Comparison of ENCODE assay signal across 1 cellular context in the genomic region with DNA sequence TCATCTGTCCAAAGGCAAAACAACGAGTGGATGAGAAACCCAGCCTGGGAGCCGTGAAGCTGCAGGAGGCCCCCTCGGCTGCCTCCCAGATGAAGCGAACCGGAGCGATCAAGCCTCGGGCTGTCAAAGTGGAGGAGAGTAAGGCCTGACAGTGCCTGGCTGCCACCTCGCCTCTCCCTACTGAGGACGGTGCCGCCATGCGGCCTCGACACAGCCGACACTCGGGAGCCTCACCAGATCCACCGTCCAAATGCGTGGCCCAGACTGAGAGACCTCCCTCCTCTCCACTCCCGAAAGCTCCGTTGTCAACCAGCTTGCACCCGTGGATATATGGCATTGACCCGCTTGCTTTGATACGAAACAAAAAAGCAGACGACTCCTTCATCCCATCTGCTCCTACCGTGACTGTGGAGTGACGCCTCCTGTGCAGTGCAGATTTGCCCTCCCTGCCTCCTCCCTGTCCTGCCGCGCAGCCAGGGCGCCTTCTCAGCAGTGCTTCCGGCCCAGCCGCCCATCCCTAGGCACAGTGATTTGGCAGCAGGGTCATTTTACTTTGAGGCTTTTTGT.
TF ChIP-seq lines count a peak whose summit lies in the region.

No MANE protein-coding gene starts in this region.

TF ChIP-seq in GM23338, 12 proteins besides CTCF, POLR2A, EP300 and RAD21 (continued from another document):
- TF ChIP-seq, protein P1, sequence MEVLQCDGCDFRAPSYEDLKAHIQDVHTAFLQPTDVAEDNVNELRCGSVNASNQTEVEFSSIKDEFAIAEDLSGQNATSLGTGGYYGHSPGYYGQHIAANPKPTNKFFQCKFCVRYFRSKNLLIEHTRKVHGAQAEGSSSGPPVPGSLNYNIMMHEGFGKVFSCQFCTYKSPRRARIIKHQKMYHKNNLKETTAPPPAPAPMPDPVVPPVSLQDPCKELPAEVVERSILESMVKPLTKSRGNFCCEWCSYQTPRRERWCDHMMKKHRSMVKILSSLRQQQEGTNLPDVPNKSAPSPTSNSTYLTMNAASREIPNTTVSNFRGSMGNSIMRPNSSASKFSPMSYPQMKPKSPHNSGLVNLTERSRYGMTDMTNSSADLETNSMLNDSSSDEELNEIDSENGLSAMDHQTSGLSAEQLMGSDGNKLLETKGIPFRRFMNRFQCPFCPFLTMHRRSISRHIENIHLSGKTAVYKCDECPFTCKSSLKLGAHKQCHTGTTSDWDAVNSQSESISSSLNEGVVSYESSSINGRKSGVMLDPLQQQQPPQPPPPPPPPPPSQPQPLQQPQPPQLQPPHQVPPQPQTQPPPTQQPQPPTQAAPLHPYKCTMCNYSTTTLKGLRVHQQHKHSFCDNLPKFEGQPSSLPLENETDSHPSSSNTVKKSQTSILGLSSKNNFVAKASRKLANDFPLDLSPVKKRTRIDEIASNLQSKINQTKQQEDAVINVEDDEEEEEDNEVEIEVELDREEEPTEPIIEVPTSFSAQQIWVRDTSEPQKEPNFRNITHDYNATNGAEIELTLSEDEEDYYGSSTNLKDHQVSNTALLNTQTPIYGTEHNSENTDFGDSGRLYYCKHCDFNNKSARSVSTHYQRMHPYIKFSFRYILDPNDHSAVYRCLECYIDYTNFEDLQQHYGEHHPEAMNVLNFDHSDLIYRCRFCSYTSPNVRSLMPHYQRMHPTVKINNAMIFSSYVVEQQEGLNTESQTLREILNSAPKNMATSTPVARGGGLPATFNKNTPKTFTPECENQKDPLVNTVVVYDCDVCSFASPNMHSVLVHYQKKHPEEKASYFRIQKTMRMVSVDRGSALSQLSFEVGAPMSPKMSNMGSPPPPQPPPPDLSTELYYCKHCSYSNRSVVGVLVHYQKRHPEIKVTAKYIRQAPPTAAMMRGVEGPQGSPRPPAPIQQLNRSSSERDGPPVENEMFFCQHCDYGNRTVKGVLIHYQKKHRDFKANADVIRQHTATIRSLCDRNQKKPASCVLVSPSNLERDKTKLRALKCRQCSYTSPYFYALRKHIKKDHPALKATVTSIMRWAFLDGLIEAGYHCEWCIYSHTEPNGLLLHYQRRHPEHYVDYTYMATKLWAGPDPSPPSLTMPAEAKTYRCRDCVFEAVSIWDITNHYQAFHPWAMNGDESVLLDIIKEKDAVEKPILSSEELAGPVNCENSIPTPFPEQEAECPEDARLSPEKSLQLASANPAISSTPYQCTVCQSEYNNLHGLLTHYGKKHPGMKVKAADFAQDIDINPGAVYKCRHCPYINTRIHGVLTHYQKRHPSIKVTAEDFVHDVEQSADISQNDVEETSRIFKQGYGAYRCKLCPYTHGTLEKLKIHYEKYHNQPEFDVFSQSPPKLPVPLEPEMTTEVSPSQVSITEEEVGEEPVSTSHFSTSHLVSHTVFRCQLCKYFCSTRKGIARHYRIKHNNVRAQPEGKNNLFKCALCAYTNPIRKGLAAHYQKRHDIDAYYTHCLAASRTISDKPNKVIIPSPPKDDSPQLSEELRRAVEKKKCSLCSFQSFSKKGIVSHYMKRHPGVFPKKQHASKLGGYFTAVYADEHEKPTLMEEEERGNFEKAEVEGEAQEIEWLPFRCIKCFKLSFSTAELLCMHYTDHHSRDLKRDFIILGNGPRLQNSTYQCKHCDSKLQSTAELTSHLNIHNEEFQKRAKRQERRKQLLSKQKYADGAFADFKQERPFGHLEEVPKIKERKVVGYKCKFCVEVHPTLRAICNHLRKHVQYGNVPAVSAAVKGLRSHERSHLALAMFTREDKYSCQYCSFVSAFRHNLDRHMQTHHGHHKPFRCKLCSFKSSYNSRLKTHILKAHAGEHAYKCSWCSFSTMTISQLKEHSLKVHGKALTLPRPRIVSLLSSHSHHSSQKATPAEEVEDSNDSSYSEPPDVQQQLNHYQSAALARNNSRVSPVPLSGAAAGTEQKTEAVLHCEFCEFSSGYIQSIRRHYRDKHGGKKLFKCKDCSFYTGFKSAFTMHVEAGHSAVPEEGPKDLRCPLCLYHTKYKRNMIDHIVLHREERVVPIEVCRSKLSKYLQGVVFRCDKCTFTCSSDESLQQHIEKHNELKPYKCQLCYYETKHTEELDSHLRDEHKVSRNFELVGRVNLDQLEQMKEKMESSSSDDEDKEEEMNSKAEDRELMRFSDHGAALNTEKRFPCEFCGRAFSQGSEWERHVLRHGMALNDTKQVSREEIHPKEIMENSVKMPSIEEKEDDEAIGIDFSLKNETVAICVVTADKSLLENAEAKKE (CRISPR knock-in tag; IDR thresholded peaks at IDR 0.05), result no peak
- TF ChIP-seq EZH2 (IDR thresholded peaks at IDR 0.05; ENCODE audit: low read depth, unreplicated experiment) (no peak), STAT1 (IDR thresholded peaks at IDR 0.05; ENCODE audit: unreplicated experiment) (no peak)
- TF ChIP-seq, protein P2, sequence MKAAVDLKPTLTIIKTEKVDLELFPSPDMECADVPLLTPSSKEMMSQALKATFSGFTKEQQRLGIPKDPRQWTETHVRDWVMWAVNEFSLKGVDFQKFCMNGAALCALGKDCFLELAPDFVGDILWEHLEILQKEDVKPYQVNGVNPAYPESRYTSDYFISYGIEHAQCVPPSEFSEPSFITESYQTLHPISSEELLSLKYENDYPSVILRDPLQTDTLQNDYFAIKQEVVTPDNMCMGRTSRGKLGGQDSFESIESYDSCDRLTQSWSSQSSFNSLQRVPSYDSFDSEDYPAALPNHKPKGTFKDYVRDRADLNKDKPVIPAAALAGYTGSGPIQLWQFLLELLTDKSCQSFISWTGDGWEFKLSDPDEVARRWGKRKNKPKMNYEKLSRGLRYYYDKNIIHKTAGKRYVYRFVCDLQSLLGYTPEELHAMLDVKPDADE (IDR thresholded peaks at IDR 0.05), result no peak
TF ChIP-seq in GM23338: peak in this region for 0.
